Comparison of ENCODE assay signal across 9 cellular contexts in genomic region chrX:22135171-22135711, GRCh38.
DNase-seq lines count a peak whose midpoint lies in the region; ATAC-seq, FAIRE-seq and TF ChIP-seq lines count a peak whose summit lies in the region.
"Had no signal": no experiment of that assay in that cellular context is flagged by ENCODE, and none has a peak within 500 bp of the region (broad histone marks: within the 10 kb centered on the region; RNA-seq: fewer than 3 reads in every experiment).

No MANE protein-coding gene starts in this region.

- H3K27me3 ChIP-seq in Caco-2 (replicated peaks; ENCODE audit: control insufficient read depth, insufficient read depth, low read length), result no peaks in the 10 kb centered on the region
- no peaks in the 10 kb centered on the region for H3K27me3 ChIP-seq in endothelial cell of umbilical vein (ENCODE audit: control insufficient read depth in 2 of 2, insufficient read depth in 2 of 2, low read length in 2 of 2)

- H3K27me3 Mint-ChIP-seq in Caco-2 (ENCODE audit: insufficient read depth, unreplicated experiment) (no peaks in the 10 kb centered on the region), neural crest cell (ENCODE audit: low read depth) (no peaks in the 10 kb centered on the region)
- H3K27me3 Mint-ChIP-seq: activated B cell treated with CpG ODN at 0.5 μM for 24 hours had no signal

- intact Hi-C loops in Caco-2 (cut with micrococcal nuclease; ENCODE audit: unreplicated experiment) (loop anchor here (1.0 kb wide), 2 partner anchors 14 to 150 kb away; no protein-coding TSS in a partner anchor), endothelial cell of umbilical vein (cut with micrococcal nuclease) (loop anchor here (2.0 to 10.0 kb wide), 4 partner anchors 42 to 752 kb away; partner anchors contain the start of gene MBTPS2)

- POLR2A ChIA-PET in Caco-2 (lab: Charles Lee), result no interaction called here
- POLR2A ChIA-PET in endothelial cell of umbilical vein (lab: Charles Lee), result no interaction called here

- no peaks in the 10 kb centered on the region for H4K20me1 ChIP-seq in endothelial cell of umbilical vein (replicated peaks; ENCODE audit: control insufficient read depth, extremely low read depth, insufficient read depth, low read length)

- peak overlapping the region; percentile 77 for H3K27ac Mint-ChIP-seq in Caco-2 (ENCODE audit: unreplicated experiment)
- H3K27ac Mint-ChIP-seq in neural crest cell (ENCODE audit: unreplicated experiment), result peak overlapping the region; percentile 38
- H3K27ac Mint-ChIP-seq: activated B cell treated with CpG ODN at 0.5 μM for 24 hours had no signal

- H3K79me2 ChIP-seq in endothelial cell of umbilical vein (ENCODE audit: control insufficient read depth, insufficient read depth, low read length), result no peaks in the 10 kb centered on the region

- peak overlapping the region; percentile 9 for H2AFZ ChIP-seq in endothelial cell of umbilical vein (ENCODE audit: low read depth, low read length)

- H3K4me1 Mint-ChIP-seq in Caco-2 (ENCODE audit: low read depth, unreplicated experiment), result peaks cover 6% of the 10 kb centered on the region
- H3K4me1 Mint-ChIP-seq in neural crest cell, result peaks cover 36% of the 10 kb centered on the region

- H3K9me3 ChIP-seq in Caco-2, result no peaks in the 10 kb centered on the region
- no peaks in the 10 kb centered on the region for H3K9me3 ChIP-seq in endothelial cell of umbilical vein (replicated peaks; ENCODE audit: control insufficient read depth, insufficient read depth, low read length)

- BruUV-seq in Caco-2 (replicated peaks; lab: Mats Ljungman, UMichigan) (no TSS peak), endothelial cell of umbilical vein (replicated peaks; lab: Mats Ljungman, UMichigan) (TSS peak; percentile 45)

- peak in 1 of 2 experiments; percentile 38 for DNase-seq in Caco-2
- peak; percentile 56 for DNase-seq in NCI-H2171 treated with DMSO at 0.1 percent for 48 hours (lab: John Stamatoyannopoulos, UW)
- DNase-seq in endothelial cell of umbilical vein (ENCODE audit: low read depth, low spot score), result peak; percentile 35
- DNase-seq in neural crest cell (ENCODE audit: low read depth, low spot score), result peak; percentile 8
- DNase-seq in NCI-H1105 (lab: John Stamatoyannopoulos, UW), result no peak
- no peak for DNase-seq in central memory CD4-positive, alpha-beta T cell
- DNase-seq in GOT3 (lab: John Stamatoyannopoulos, UW), result no peak
- DNase-seq: activated B cell treated with CpG ODN at 0.5 μM for 24 hours had no signal

- peak overlapping the region; percentile 80 for H3K4me2 ChIP-seq in endothelial cell of umbilical vein (ENCODE audit: insufficient read depth, low read length)

- H3K9me3 Mint-ChIP-seq in Caco-2 (ENCODE audit: unreplicated experiment), result no peaks in the 10 kb centered on the region
- H3K9me3 Mint-ChIP-seq in neural crest cell, result no peaks in the 10 kb centered on the region
- H3K9me3 Mint-ChIP-seq: activated B cell treated with CpG ODN at 0.5 μM for 24 hours had no signal

- no peak for ATAC-seq in HG03354 (IDR thresholded peaks at IDR 0.05; ENCODE audit: poor library complexity, severe bottlenecking, unreplicated experiment)

- no peak for TF ChIP-seq POLR2A in endothelial cell of umbilical vein (IDR thresholded peaks at IDR 0.05; ENCODE audit: low read depth, low read length)

- H3K36me3 Mint-ChIP-seq in Caco-2 (ENCODE audit: insufficient read depth, unreplicated experiment), result peaks cover 5% of the 10 kb centered on the region
- H3K36me3 Mint-ChIP-seq in neural crest cell (ENCODE audit: low read depth), result no peaks in the 10 kb centered on the region

- peaks cover 18% of the 10 kb centered on the region for H3K4me1 ChIP-seq in Caco-2
- peaks cover 18% of the 10 kb centered on the region for H3K4me1 ChIP-seq in endothelial cell of umbilical vein (ENCODE audit: control insufficient read depth, extremely low read depth, insufficient read depth, low read length)

- dilution Hi-C loops in endothelial cell of umbilical vein (cut with MboI; ENCODE audit: extremely low pct_ligation_motif_present, low sequenced_read_pairs), result no loop called here

- no peak for TF ChIP-seq CTCF in Caco-2 (IDR thresholded peaks at IDR 0.05; ENCODE audit: insufficient read depth in 1 of 2, low read depth in 1 of 2, low read length in 1 of 2, severe bottlenecking in 1 of 2, unreplicated experiment in 1 of 2)
- TF ChIP-seq CTCF in endothelial cell of umbilical vein (IDR thresholded peaks at IDR 0.05; ENCODE audit: extremely low read depth in 1 of 2, insufficient read depth in 1 of 2, low read depth in 1 of 2, low read length in 2 of 2), result no peak
- no peak for TF ChIP-seq CTCF in neural crest cell (conservative IDR thresholded peaks at IDR 0.05)

- no peak for FAIRE-seq in endothelial cell of umbilical vein (lab: Jason Lieb, UNC)

- H3K36me3 ChIP-seq in Caco-2 (ENCODE audit: control insufficient read depth, insufficient read depth, low read length), result no peaks in the 10 kb centered on the region
- no peaks in the 10 kb centered on the region for H3K36me3 ChIP-seq in endothelial cell of umbilical vein (ENCODE audit: control insufficient read depth in 2 of 2, extremely low read depth in 1 of 2, insufficient read depth in 2 of 2, low read length in 2 of 2)

- H3K4me3 Mint-ChIP-seq in Caco-2 (ENCODE audit: unreplicated experiment) (peak overlapping the region; percentile 57), neural crest cell (peak overlapping the region; percentile 16)
- H3K4me3 Mint-ChIP-seq: activated B cell treated with CpG ODN at 0.5 μM for 24 hours had no signal

- CTCF ChIA-PET in Caco-2 (lab: Charles Lee) (interaction anchor here (0.8 to 2.9 kb wide), 7 partner anchors 12 to 150 kb away, joined by 3 to 24 read pairs (median 5); no protein-coding TSS in a partner anchor), endothelial cell of umbilical vein (lab: Charles Lee) (interaction anchor here (0.9 to 3.7 kb wide), 16 partner anchors 13 to 1481 kb away, joined by 3 to 38 read pairs (median 5); no protein-coding TSS in a partner anchor)

- H3K9me1 ChIP-seq in endothelial cell of umbilical vein (replicated peaks; ENCODE audit: control insufficient read depth, extremely low read depth, insufficient read depth, low read length), result no peaks in the 10 kb centered on the region

- H3K9ac ChIP-seq in endothelial cell of umbilical vein (replicated peaks; ENCODE audit: extremely low read depth, insufficient read depth, low read length), result peak overlapping the region; percentile 39

- peak overlapping the region; percentile 61 for H3K27ac ChIP-seq in endothelial cell of umbilical vein (ENCODE audit: insufficient read depth, low read depth, low read length)

- H3K4me3 ChIP-seq in Caco-2 (ENCODE audit: low read depth, low read length) (no peak overlapping the region), endothelial cell of umbilical vein (replicated peaks in 1 of 3; ENCODE audit: insufficient read depth in 1 of 3, low read depth in 1 of 3, low read length in 3 of 3) (no peak overlapping the region)

TF ChIP-seq in endothelial cell of umbilical vein, 7 proteins besides CTCF, POLR2A, EP300 and RAD21:
- TF ChIP-seq JUN (IDR thresholded peaks at IDR 0.05; ENCODE audit: borderline replicate concordance, insufficient read depth, insufficient read length, low read depth) (no peak), EZH2 (IDR thresholded peaks at IDR 0.05; ENCODE audit: borderline replicate concordance, low read depth, low read length, severe bottlenecking) (no peak), MYC (IDR thresholded peaks at IDR 0.05; ENCODE audit: low read depth, low read length) (no peak), MAX (IDR thresholded peaks at IDR 0.05; ENCODE audit: insufficient read depth, insufficient read length) (no peak), GATA2 (IDR thresholded peaks at IDR 0.05; ENCODE audit: insufficient read depth, insufficient read length, low read depth, low read length) (no peak), FOS (IDR thresholded peaks at IDR 0.05; ENCODE audit: borderline replicate concordance, insufficient read depth, low read length) (no peak), POLR2AphosphoS5 (IDR thresholded peaks at IDR 0.05; ENCODE audit: insufficient read depth, low read depth, low read length) (no peak)

Comparison
In these comparisons a context has a peak if more than half of its experiments do, and no peak if none do; other contexts are left out.
1. DNase-seq: peak in NCI-H2171 treated with DMSO at 0.1 percent for 48 hours (single experiment), endothelial cell of umbilical vein (single experiment) and neural crest cell (single experiment); none in NCI-H1105 (single experiment), central memory CD4-positive, alpha-beta T cell (single experiment) and GOT3 (single experiment).